In genomic region chr10:23094786-23095403, GRCh38 we compare ENCODE assay signal across 9 cellular contexts. TPM values are rescaled to one million over a fixed set of nuclear protein-coding genes. Genes with fewer than 3 reads are reported as not detected.
DNase-seq lines count a peak whose midpoint lies in the region; ATAC-seq, FAIRE-seq and TF ChIP-seq lines count a peak whose summit lies in the region.
"Had no signal": no experiment of that assay in that cellular context is flagged by ENCODE, and none has a peak within 500 bp of the region (broad histone marks: within the 10 kb centered on the region; RNA-seq: fewer than 3 reads in every experiment).

No MANE protein-coding gene starts in this region.

- no peak overlapping the region for H4K8ac ChIP-seq in mesenchymal stem cell (ENCODE audit: low read length)

- H2BK120ac ChIP-seq in mesenchymal stem cell (ENCODE audit: low read depth, low read length): no peak overlapping the region

- intact Hi-C loops in heart right ventricle (cut with DNase I): loop anchor here in 1 of 10 donors (10.0 kb wide), 1 partner anchor 840 kb away; no protein-coding TSS in a partner anchor
- intact Hi-C loops in cardiac septum (cut with DNase I): no loop called here
- intact Hi-C loops in body of pancreas (cut with DNase I): no loop called here

- no peak overlapping the region for H2BK5ac ChIP-seq in mesenchymal stem cell (ENCODE audit: low read depth, low read length, poor library complexity, severe bottlenecking)

- peak overlapping the region; percentile 33 for H3K9ac ChIP-seq in mesenchymal stem cell (ENCODE audit: low read length)

- H3K36me3 ChIP-seq in heart right ventricle: no peaks in the 10 kb centered on the region
- no peaks in the 10 kb centered on the region for H3K36me3 ChIP-seq in body of pancreas (replicated peaks in 1 of 2; ENCODE audit: insufficient read depth in 1 of 2, low read depth in 2 of 2)
- no peaks in the 10 kb centered on the region for H3K36me3 ChIP-seq in mesenchymal stem cell (ENCODE audit: control insufficient read depth in 1 of 2, insufficient read depth in 2 of 2, low read depth in 1 of 2, low read length in 2 of 2)
- no peaks in the 10 kb centered on the region for H3K36me3 ChIP-seq in urinary bladder (ENCODE audit: insufficient read depth)

- in situ Hi-C loops in GM13976 (cut with MboI; ENCODE audit: low sequenced_read_pairs, unreplicated experiment): no loop called here

- peak overlapping the region; percentile 13 to 47 for H3K18ac ChIP-seq in mesenchymal stem cell (ENCODE audit: low read depth in 1 of 2, low read length in 2 of 2)

- H3K9me3 ChIP-seq in heart right ventricle (peaks cover 0 to 31% (median 4%) of the 10 kb centered on the region in 11 donors), body of pancreas (no peaks in the 10 kb centered on the region), mesenchymal stem cell (ENCODE audit: control insufficient read depth, low read length) (peaks cover 5% of the 10 kb centered on the region)

- WGBS in heart right ventricle, 2 donors: 21 to 26% methylated on average over 8 of the region's 8 CpGs
- WGBS in body of pancreas, 2 donors: 27 to 30% methylated on average over 8 of the region's 8 CpGs
- 55% methylated on average over 8 of the region's 8 CpGs for WGBS in mesenchymal stem cell
- 18% methylated on average over 8 of the region's 8 CpGs for WGBS in urinary bladder

- FAIRE-seq in GM12892 (lab: Jason Lieb, UNC): no peak
- FAIRE-seq: frontal cortex had no signal

- no peak overlapping the region for H4K91ac ChIP-seq in mesenchymal stem cell (ENCODE audit: low read length)

- H3K4ac ChIP-seq in mesenchymal stem cell (ENCODE audit: low read depth in 1 of 2, low read length in 2 of 2): no peak overlapping the region

- H3K4me1 ChIP-seq in heart right ventricle: peaks cover 0 to 41% (median 35%) of the 10 kb centered on the region in 9 donors
- H3K4me1 ChIP-seq in body of pancreas: peaks cover 16% of the 10 kb centered on the region
- peaks cover 4% of the 10 kb centered on the region for H3K4me1 ChIP-seq in mesenchymal stem cell (ENCODE audit: control insufficient read depth, insufficient read depth, low read depth, low read length)
- H3K4me1 ChIP-seq in urinary bladder (ENCODE audit: insufficient read depth): peaks cover 2% of the 10 kb centered on the region

- no peak overlapping the region for H3K14ac ChIP-seq in mesenchymal stem cell (ENCODE audit: low read length in 2 of 2)

- peak overlapping the region in 8 of 10 donors; percentile 79 to 93 (median 84) for H3K4me3 ChIP-seq in heart right ventricle
- H3K4me3 ChIP-seq in body of pancreas: peak overlapping the region in 1 of 2 donors; percentile 62
- H3K4me3 ChIP-seq in mesenchymal stem cell (ENCODE audit: insufficient read depth in 1 of 2, low read depth in 1 of 2, low read length in 2 of 2): peak overlapping the region in 1 of 2 experiments; percentile 74
- H3K4me3 ChIP-seq in urinary bladder (ENCODE audit: low read depth, low read length): peak overlapping the region; percentile 8

- H3K79me1 ChIP-seq in mesenchymal stem cell (replicated peaks; ENCODE audit: low read length, poor library complexity, severe bottlenecking): peaks cover 14% of the 10 kb centered on the region

- H3K27ac ChIP-seq in heart right ventricle: peak overlapping the region in 7 of 10 donors; percentile 18 to 96 (median 66)
- H3K27ac ChIP-seq in body of pancreas: peak overlapping the region in 3 of 4 donors; percentile 85 to 94 (median 89)
- H3K27ac ChIP-seq in mesenchymal stem cell (ENCODE audit: low read length, poor library complexity, severe bottlenecking): no peak overlapping the region
- peak overlapping the region; percentile 25 for H3K27ac ChIP-seq in urinary bladder (ENCODE audit: low read depth)

- TF ChIP-seq POLR2A in body of pancreas (IDR thresholded peaks at IDR 0.05) (no peak), GM12892 (IDR thresholded peaks at IDR 0.05; ENCODE audit: low read depth, low read length) (no peak)

- peak overlapping the region; percentile 37 for H2BK15ac ChIP-seq in mesenchymal stem cell (ENCODE audit: low read depth, poor library complexity, severe bottlenecking)

- H3K4me2 ChIP-seq in mesenchymal stem cell (ENCODE audit: low read length, poor library complexity, severe bottlenecking): peak overlapping the region; percentile 19

- H3K27me3 ChIP-seq in heart right ventricle (no peaks in the 10 kb centered on the region), body of pancreas (no peaks in the 10 kb centered on the region), mesenchymal stem cell (ENCODE audit: control insufficient read depth in 1 of 2, insufficient read depth in 1 of 2, low read length in 2 of 2) (no peaks in the 10 kb centered on the region)

- peak overlapping the region in 1 of 2 experiments; percentile 50 for H2BK12ac ChIP-seq in mesenchymal stem cell (ENCODE audit: low read length in 2 of 2)

- no peak overlapping the region for H3K23ac ChIP-seq in mesenchymal stem cell (ENCODE audit: low read length in 2 of 2)

- ATAC-seq in heart right ventricle (peak in 4 of 8 donors; percentile 1 to 12 (median 4)), body of pancreas (no peak)

- no peak overlapping the region for H2AK5ac ChIP-seq in mesenchymal stem cell (ENCODE audit: low read length, severe bottlenecking)

- H2AFZ ChIP-seq in mesenchymal stem cell (ENCODE audit: low read depth, low read length): no peak overlapping the region

- DNase-seq in heart right ventricle (no peak), cardiac septum (ENCODE audit: low spot score) (no peak), body of pancreas (no peak), mesenchymal stem cell (peak; percentile 57), EL (no peak), GM12892 (ENCODE audit: insufficient read length) (no peak), GM13976 (ENCODE audit: low spot score) (no peak)

- TF ChIP-seq CTCF in heart right ventricle (IDR thresholded peaks at IDR 0.05) (no peak), body of pancreas (IDR thresholded peaks at IDR 0.05) (no peak), GM13976 (IDR thresholded peaks at IDR 0.05; ENCODE audit: borderline replicate concordance, control extremely low read depth, extremely low read depth, insufficient read depth, missing control alignments) (no peak)

RNA-seq across cellular contexts. Expression of gene MSRB2, which starts 0.5 kb away (rescaled TPM):
- total RNA-seq in heart right ventricle (100 to 1,000 TPM; 151 to 199 (median 175) TPM), cardiac septum (132 TPM), body of pancreas (1 to 10 TPM; 4.9 to 6.3 TPM), urinary bladder (15.5 TPM)
- polyA plus RNA-seq in heart right ventricle (100 to 1,000 TPM in 1 of 2 donors, 10 to 100 TPM in 1; 57.1 to 230 TPM), urinary bladder (35.4 TPM)
- 15.6 TPM for polyA plus RNA-seq in mesenchymal stem cell (2013, experiment 1 of 2)
- polyA plus RNA-seq in mesenchymal stem cell (2013, experiment 2 of 2): 15.2 TPM
- 7.7 TPM for polyA plus RNA-seq in GM12892 (2012; ENCODE audit: missing spikeins)
